1 cellular context compared by ENCODE assay signal in genomic region chr13:78012046-78012445, GRCh38.
TF ChIP-seq lines count a peak whose summit lies in the region.

No MANE protein-coding gene starts in this region.

TF ChIP-seq in H1, 55 proteins besides CTCF, POLR2A, EP300 and RAD21 (continued from another document):
- TF ChIP-seq RFX5 (IDR thresholded peaks at IDR 0.05; ENCODE audit: borderline replicate concordance, low read depth, low read length), result no peak
- no peak for TF ChIP-seq TAF1 (IDR thresholded peaks at IDR 0.05; ENCODE audit: low read depth, low read length)
- TF ChIP-seq JUN (IDR thresholded peaks at IDR 0.05; ENCODE audit: low read depth, low read length), result no peak
- no peak for TF ChIP-seq SAP30 (IDR thresholded peaks at IDR 0.05; ENCODE audit: insufficient read depth, insufficient replicate concordance, low read length)
